In genomic region chr13:40340368-40341085, GRCh38 we compare ENCODE assay signal across 12 cellular contexts.
DNase-seq lines count a peak whose midpoint lies in the region; ATAC-seq and TF ChIP-seq lines count a peak whose summit lies in the region.
"Had no signal": no experiment of that assay in that cellular context is flagged by ENCODE, and none has a peak within 500 bp of the region (broad histone marks: within the 10 kb centered on the region; RNA-seq: fewer than 3 reads in every experiment).

No MANE protein-coding gene starts in this region.

- H3K9ac ChIP-seq in HUES48 (ENCODE audit: low read depth, low read length), result no peak overlapping the region; the same call in 1 of the 2 replicates
- H3K9ac ChIP-seq in adipocyte (ENCODE audit: low read length), result peak overlapping the region; percentile 26
- no peak overlapping the region for H3K9ac ChIP-seq in iPS-20b (ENCODE audit: low read depth, low read length)

- TF ChIP-seq POLR2A in sigmoid colon (IDR thresholded peaks at IDR 0.05), result no peak

- intact Hi-C loops in sigmoid colon (cut with DNase I), result no loop called here

- H3K4me1 ChIP-seq in HUES48 (ENCODE audit: control insufficient read depth, insufficient read depth, low read length) (peaks cover 33% of the 10 kb centered on the region), adipocyte (ENCODE audit: control insufficient read depth, insufficient read depth, low read length) (peaks cover 24% of the 10 kb centered on the region), iPS-20b (ENCODE audit: insufficient read depth, low read length) (peaks cover 32% of the 10 kb centered on the region), sigmoid colon (peaks cover 0 to 37% (median 27%) of the 10 kb centered on the region in 4 donors)

- H3K27ac ChIP-seq in HUES48 (ENCODE audit: low read depth, low read length), result peak overlapping the region; percentile 61
- peak overlapping the region; percentile 2 for H3K27ac ChIP-seq in iPS-20b (ENCODE audit: low read length)
- H3K27ac ChIP-seq in sigmoid colon, result peak overlapping the region in 3 of 4 donors; percentile 5 to 43 (median 31)

- H3K4me3 ChIP-seq in HUES48 (ENCODE audit: low read depth, low read length), result no peak overlapping the region
- no peak overlapping the region for H3K4me3 ChIP-seq in adipocyte (ENCODE audit: low read length)
- peak overlapping the region; percentile 16; the same call in 1 of the 2 replicates for H3K4me3 ChIP-seq in iPS-20b (ENCODE audit: low read length)
- H3K4me3 ChIP-seq in sigmoid colon, result no peak overlapping the region

- H3K36me3 ChIP-seq in HUES48 (ENCODE audit: control insufficient read depth, insufficient read depth, low read length) (no peaks in the 10 kb centered on the region), adipocyte (ENCODE audit: control insufficient read depth, insufficient read depth, low read length, severe bottlenecking) (no peaks in the 10 kb centered on the region), iPS-20b (ENCODE audit: insufficient read depth, low read depth, low read length) (no peaks in the 10 kb centered on the region), sigmoid colon (no peaks in the 10 kb centered on the region)

- H3K9me3 ChIP-seq in HUES48 (ENCODE audit: control insufficient read depth, insufficient read depth, low read length) (no peaks in the 10 kb centered on the region), adipocyte (ENCODE audit: control insufficient read depth, low read length) (no peaks in the 10 kb centered on the region), iPS-20b (ENCODE audit: insufficient read depth, low read depth, low read length) (no peaks in the 10 kb centered on the region), sigmoid colon (no peaks in the 10 kb centered on the region)

- 69 to 82% methylated on average over 6 of the region's 6 CpGs for WGBS in sigmoid colon, 2 donors

- DNase-seq in adipocyte (ENCODE audit: low read depth), result no peak
- no peak for DNase-seq in sigmoid colon
- DNase-seq in AG20443 (ENCODE audit: low spot score), result no peak
- DNase-seq in effector CD4-positive, alpha-beta T cell, result no peak
- DNase-seq: activated naive CD4-positive, alpha-beta T cell treated with anti-CD3 and anti-CD28 coated beads, Interleukin-2, amount 10 ng/mL, durations not matched to agents 7 days and 5 days; COR-L47; NCI-H510A treated with DMSO at 0.1 percent for 48 hours; RPMI8226; T-helper 9 cell had no signal

- peaks cover 6% of the 10 kb centered on the region; the same call in 1 of the 2 replicates for H3K27me3 ChIP-seq in HUES48 (ENCODE audit: control insufficient read depth, insufficient read depth, low read length)
- no peaks in the 10 kb centered on the region for H3K27me3 ChIP-seq in adipocyte (replicated peaks; ENCODE audit: control insufficient read depth, insufficient read depth, low read length)
- peaks cover 18% of the 10 kb centered on the region; the same call in 1 of the 2 replicates for H3K27me3 ChIP-seq in iPS-20b (ENCODE audit: insufficient read depth, low read length)
- no peaks in the 10 kb centered on the region for H3K27me3 ChIP-seq in sigmoid colon

- no peak for TF ChIP-seq CTCF in sigmoid colon (IDR thresholded peaks at IDR 0.05)

- no peak for TF ChIP-seq EP300 in sigmoid colon (IDR thresholded peaks at IDR 0.05)

- no peak for ATAC-seq in HG02885 (IDR thresholded peaks at IDR 0.05; ENCODE audit: poor library complexity, unreplicated experiment)

Comparison
In these comparisons a context has a peak if more than half of its experiments do, and no peak if none do; other contexts are left out.
1. H3K27ac ChIP-seq: peak in every context shown above with its lines; median percentile 61 in HUES48; 31 in sigmoid colon; 2 in iPS-20b.